Comparison of ENCODE assay signal across 8 cellular contexts in genomic region chr15:59105839-59106238, GRCh38. TPM values are rescaled to one million over a fixed set of nuclear protein-coding genes. Genes with fewer than 3 reads are reported as not detected.
A peak's percentile ranks its signal among the peaks of the same experiment; 100 is the strongest.
DNase-seq lines count a peak whose midpoint lies in the region; ATAC-seq and TF ChIP-seq lines count a peak whose summit lies in the region.

No MANE protein-coding gene starts in this region.

- TF ChIP-seq CTCF in Caco-2 (IDR thresholded peaks at IDR 0.05; ENCODE audit: insufficient read depth in 1 of 2, low read depth in 1 of 2, low read length in 1 of 2, severe bottlenecking in 1 of 2, unreplicated experiment in 1 of 2) (peak in 1 of 2 experiments; percentile 30), brain microvascular endothelial cell (IDR thresholded peaks at IDR 0.05; ENCODE audit: low read depth, low read length, missing control alignments) (peak; percentile 25)

- H3K4me3 ChIP-seq in Caco-2 (ENCODE audit: low read depth, low read length) = peak overlapping the region; percentile 94
- peak overlapping the region; percentile 94 for H3K4me3 ChIP-seq in brain microvascular endothelial cell (ENCODE audit: low read depth, low read length)

- in situ Hi-C loops in brain microvascular endothelial cell (cut with HindIII; ENCODE audit: low pct_ligation_motif_present, low sequenced_read_pairs) = no loop called here

- H3K27me3 Mint-ChIP-seq in Caco-2 (ENCODE audit: insufficient read depth, unreplicated experiment) (no peaks in the 10 kb centered on the region), naive B cell (no peaks in the 10 kb centered on the region)

- H3K27ac ChIP-seq in KOPT-K1 (ENCODE audit: low read depth, low read length, poor library complexity, severe bottlenecking) (peak overlapping the region; percentile 94), brain microvascular endothelial cell (peak overlapping the region; percentile 37)

- no peak for ATAC-seq in naive B cell (ENCODE audit: low read depth in 2 of 2)

- H3K36me3 Mint-ChIP-seq in Caco-2 (ENCODE audit: insufficient read depth, unreplicated experiment) = peaks cover 48% of the 10 kb centered on the region
- H3K36me3 Mint-ChIP-seq in naive B cell = no peaks in the 10 kb centered on the region

- intact Hi-C loops in Caco-2 (cut with micrococcal nuclease; ENCODE audit: unreplicated experiment) = loop anchor here (2.0 kb wide), 1 partner anchor 125 kb away; no protein-coding TSS in a partner anchor

- H3K27me3 ChIP-seq in Caco-2 (replicated peaks; ENCODE audit: control insufficient read depth, insufficient read depth, low read length) (no peaks in the 10 kb centered on the region), brain microvascular endothelial cell (replicated peaks) (no peaks in the 10 kb centered on the region)

- H3K9me3 Mint-ChIP-seq in Caco-2 (ENCODE audit: unreplicated experiment) (no peaks in the 10 kb centered on the region), naive B cell (no peaks in the 10 kb centered on the region)

- DNase-seq in Caco-2 = no peak
- no peak for DNase-seq in brain microvascular endothelial cell
- no peak for DNase-seq in naive B cell
- DNase-seq in activated gamma-delta T cell treated with Interleukin-2 at 50 U/mL for 16 hours = no peak
- DNase-seq in SKM-1 (lab: John Stamatoyannopoulos, UW; ENCODE audit: unreplicated experiment) = no peak
- DNase-seq in NCI-H510A treated with DMSO at 0.1 percent for 48 hours (lab: John Stamatoyannopoulos, UW) = no peak
- no peak for DNase-seq in NCI-H1048 (lab: John Stamatoyannopoulos, UW)

- H3K9me3 ChIP-seq in Caco-2 (no peaks in the 10 kb centered on the region), KOPT-K1 (ENCODE audit: insufficient read depth, low read length, poor library complexity, severe bottlenecking) (no peaks in the 10 kb centered on the region)

- POLR2A ChIA-PET in Caco-2 (lab: Charles Lee) = interaction anchor here (0.6 to 0.7 kb wide), 2 partner anchors 118 to 448 kb away, joined by 4 to 7 read pairs; partner anchors contain the start of gene RNF111

- H3K36me3 ChIP-seq in Caco-2 (ENCODE audit: control insufficient read depth, insufficient read depth, low read length) (peaks cover 3% of the 10 kb centered on the region; the same call in 1 of the 2 replicates), KOPT-K1 (ENCODE audit: insufficient read depth, low read length) (peaks cover 40% of the 10 kb centered on the region), brain microvascular endothelial cell (replicated peaks) (peaks cover 3% of the 10 kb centered on the region)

- BruUV-seq in Caco-2 (replicated peaks; lab: Mats Ljungman, UMichigan) = TSS peak; percentile 61

- CTCF ChIA-PET in Caco-2 (lab: Charles Lee) = interaction anchor here (0.9 to 1.3 kb wide), 3 partner anchors 32 to 423 kb away, joined by 3 to 4 read pairs (median 4); no protein-coding TSS in a partner anchor

- H3K4me1 Mint-ChIP-seq in Caco-2 (ENCODE audit: low read depth, unreplicated experiment) (peaks cover 6% of the 10 kb centered on the region), naive B cell (peaks cover 9 to 18% (median 16%) of the 10 kb centered on the region in 3 donors)

- peak overlapping the region; percentile 100 for H3K27ac Mint-ChIP-seq in Caco-2 (ENCODE audit: unreplicated experiment)
- H3K27ac Mint-ChIP-seq in naive B cell = no peak overlapping the region

- H3K4me3 Mint-ChIP-seq in Caco-2 (ENCODE audit: unreplicated experiment) = peak overlapping the region; percentile 99
- peak overlapping the region; percentile 15 to 99 (median 94) for H3K4me3 Mint-ChIP-seq in naive B cell

- no peaks in the 10 kb centered on the region for H3K4me1 ChIP-seq in Caco-2

RNA-seq across cellular contexts. Expression of gene CCNB2, which starts 0.9 kb away (rescaled TPM):
- total RNA-seq in Caco-2 (2022) = 90.1 and 92.0 TPM in 2 replicates
- under 1 TPM in 4 of 6 donors, not detected in 2; 0.13 to 0.60 (median 0.30) TPM for polyA plus RNA-seq in naive B cell (ENCODE audit: low read depth in 6 of 6)
